ENCODE assay signal across 35 cellular contexts in the genomic region with DNA sequence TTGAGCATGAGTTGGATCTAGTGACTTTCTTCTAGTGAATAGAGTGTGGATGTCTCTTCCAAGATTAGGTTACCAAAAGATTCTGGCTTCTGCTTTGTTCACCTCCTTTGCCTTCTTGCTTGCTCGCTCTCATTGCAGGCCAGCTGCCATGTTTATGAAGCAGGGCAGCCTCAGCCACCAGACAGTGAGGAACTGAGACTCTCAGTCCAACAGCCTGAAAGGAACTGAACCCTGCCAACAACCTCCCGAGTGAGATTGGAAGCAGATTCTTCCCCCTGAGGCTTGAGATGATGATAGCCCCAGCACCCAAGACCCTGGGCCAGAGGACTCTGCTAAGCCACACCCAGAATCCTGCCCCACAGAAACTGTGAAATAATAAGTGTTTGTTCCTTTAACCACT. TPM values are rescaled to one million over a fixed set of nuclear protein-coding genes. Genes with fewer than 3 reads are reported as not detected.
"Had no signal": no experiment of that assay in that cellular context is flagged by ENCODE, and none has a peak within 500 bp of the region (broad histone marks: within the 10 kb centered on the region; RNA-seq: fewer than 3 reads in every experiment).

No MANE protein-coding gene starts in this region.

- H3K9me3 Mint-ChIP-seq: activated CD4-positive, alpha-beta T cell treated with anti-CD3 and anti-CD28 coated beads, Interleukin-2, amount 10 ng/mL, durations not matched to agents 7 days and 5 days; activated naive CD4-positive, alpha-beta T cell treated with anti-CD3 and anti-CD28 coated beads, Interleukin-2, amount 50 U/mL, for 24 hours; activated naive CD8-positive, alpha-beta T cell treated with anti-CD3 and anti-CD28 coated beads, Interleukin-2, amount 10 ng/mL, durations not matched to agents 7 days and 5 days; activated T-cell treated with anti-CD3 and anti-CD28 coated beads, Interleukin-2, amount 50 U/mL, for 4 hours; activated T-helper 17 cell treated with anti-CD3 and anti-CD28 coated beads, Interleukin-2, amount 50 U/mL, for 72 hours; T-helper 1 cell treated with Interleukin-12 subunit alpha and Interleukin-12 subunit beta and Interleukin-4 antibody, amounts not matched to agents 30 μg/mL and 1 μg/mL, for 36 hours; T-helper 2 cell treated with Interferon-gamma antibody and Interleukin-4, amounts not matched to agents 5 μg/mL and 100 μg/mL, for 36 hours; WTC11 had no signal

- H3K4me1 ChIP-seq: ascending aorta, SJCRH30 had no signal

- H3K4me1 Mint-ChIP-seq: activated CD4-positive, alpha-beta T cell treated with anti-CD3 and anti-CD28 coated beads, Interleukin-2, amount 10 ng/mL, durations not matched to agents 7 days and 5 days; activated naive CD8-positive, alpha-beta T cell treated with anti-CD3 and anti-CD28 coated beads, Interleukin-2, amount 10 ng/mL, durations not matched to agents 7 days and 5 days; activated T-helper 17 cell treated with anti-CD3 and anti-CD28 coated beads, Interleukin-2, amount 50 U/mL, for 72 hours had no signal

- DNase-seq: activated CD4-positive, alpha-beta T cell treated with anti-CD3 and anti-CD28 coated beads for 36 hours; activated CD4-positive, alpha-beta T cell treated with anti-CD3 and anti-CD28 coated beads, Interleukin-2, amount 10 ng/mL, durations not matched to agents 7 days and 5 days; activated CD4-positive, alpha-beta T cell treated with anti-CD3 and anti-CD28 coated beads, Interleukin-2, amount 50 U/mL, for 48 hours; activated CD8-positive, alpha-beta memory T cell treated with anti-CD3 and anti-CD28 coated beads, Interleukin-2, amount 50 U/mL, for 4 hours; activated CD8-positive, alpha-beta T cell treated with anti-CD3 and anti-CD28 coated beads, Interleukin-2, amount 10 ng/mL, durations not matched to agents 7 days and 5 days; activated effector memory CD4-positive, alpha-beta T cell treated with anti-CD3 and anti-CD28 coated beads, Interleukin-2, amount 50 U/mL, for 16 hours; activated naive CD4-positive, alpha-beta T cell; activated naive CD8-positive, alpha-beta T cell treated with anti-CD3 and anti-CD28 coated beads, Interleukin-2, amount 10 ng/mL, durations not matched to agents 7 days and 5 days; activated T-cell treated with anti-CD3 and anti-CD28 coated beads for 4 hours; activated T-cell treated with anti-CD3 and anti-CD28 coated beads, Interleukin-2, amount 50 U/mL, for 4 hours; amygdala; Karpas-422; KBM-7; NCI-H1092 treated with DMSO at 0.1 percent for 48 hours; NCI-H1417; NCI-H146; NCI-H187; NCI-H2029 treated with DMSO at 0.1 percent for 48 hours; NCI-H2107; NCI-H2171; NCI-H510A; NCI-H526; NCI-H748 treated with DMSO at 0.1 percent for 48 hours; SHP77; SJCRH30 had no signal

- H3K4me3 Mint-ChIP-seq: activated CD4-positive, alpha-beta T cell treated with anti-CD3 and anti-CD28 coated beads for 36 hours; activated CD4-positive, alpha-beta T cell treated with anti-CD3 and anti-CD28 coated beads, Interleukin-2, amount 10 ng/mL, durations not matched to agents 7 days and 5 days; activated CD8-positive, alpha-beta T cell treated with anti-CD3 and anti-CD28 coated beads, Interleukin-2, amount 10 ng/mL, durations not matched to agents 7 days and 5 days; activated naive CD4-positive, alpha-beta T cell treated with anti-CD3 and anti-CD28 coated beads, Interleukin-2, amount 50 U/mL, for 24 hours; activated naive CD8-positive, alpha-beta T cell treated with anti-CD3 and anti-CD28 coated beads, Interleukin-2, amount 10 ng/mL, durations not matched to agents 7 days and 5 days; activated T-cell treated with anti-CD3 and anti-CD28 coated beads, Interleukin-2, amount 50 U/mL, for 4 hours; activated T-helper 17 cell treated with anti-CD3 and anti-CD28 coated beads, Interleukin-2, amount 50 U/mL, for 72 hours; T-helper 1 cell treated with Interleukin-12 subunit alpha and Interleukin-12 subunit beta and Interleukin-4 antibody, amounts not matched to agents 30 μg/mL and 1 μg/mL, for 36 hours; T-helper 2 cell treated with Interferon-gamma antibody and Interleukin-4, amounts not matched to agents 5 μg/mL and 100 μg/mL, for 36 hours; WTC11 had no signal

- H3K4me3 ChIP-seq: ascending aorta, cardiac muscle cell, SJCRH30, SK-N-MC had no signal

- H3K27me3 ChIP-seq: ascending aorta, cardiac muscle cell, SJCRH30 had no signal

- H3K36me3 ChIP-seq: ascending aorta, cardiac muscle cell, SJCRH30 had no signal

- H3K27me3 Mint-ChIP-seq: activated naive CD4-positive, alpha-beta T cell treated with anti-CD3 and anti-CD28 coated beads, Interleukin-2, amount 50 U/mL, for 24 hours had no signal

- H3K36me3 Mint-ChIP-seq: activated naive CD4-positive, alpha-beta T cell treated with anti-CD3 and anti-CD28 coated beads, Interleukin-2, amount 50 U/mL, for 24 hours; activated naive CD8-positive, alpha-beta T cell treated with anti-CD3 and anti-CD28 coated beads, Interleukin-2, amount 10 ng/mL, durations not matched to agents 7 days and 5 days; WTC11 had no signal

- H3K27ac Mint-ChIP-seq: activated CD4-positive, alpha-beta T cell treated with anti-CD3 and anti-CD28 coated beads for 36 hours; activated CD4-positive, alpha-beta T cell treated with anti-CD3 and anti-CD28 coated beads, Interleukin-2, amount 10 ng/mL, durations not matched to agents 7 days and 5 days; activated CD8-positive, alpha-beta T cell treated with anti-CD3 and anti-CD28 coated beads, Interleukin-2, amount 10 ng/mL, durations not matched to agents 7 days and 5 days; activated naive CD4-positive, alpha-beta T cell treated with anti-CD3 and anti-CD28 coated beads, Interleukin-2, amount 50 U/mL, for 24 hours; activated naive CD8-positive, alpha-beta T cell treated with anti-CD3 and anti-CD28 coated beads, Interleukin-2, amount 10 ng/mL, durations not matched to agents 7 days and 5 days; activated T-helper 17 cell treated with anti-CD3 and anti-CD28 coated beads, Interleukin-2, amount 50 U/mL, for 72 hours; T-helper 1 cell treated with Interleukin-12 subunit alpha and Interleukin-12 subunit beta and Interleukin-4 antibody, amounts not matched to agents 30 μg/mL and 1 μg/mL, for 36 hours; T-helper 2 cell treated with Interferon-gamma antibody and Interleukin-4, amounts not matched to agents 5 μg/mL and 100 μg/mL, for 36 hours; WTC11 had no signal

- ATAC-seq: activated CD4-positive, alpha-beta T cell treated with anti-CD3 and anti-CD28 coated beads for 36 hours; activated CD4-positive, CD25-positive, alpha-beta regulatory T cell treated with anti-CD3 and anti-CD28 coated beads, Interleukin-2, amount 50 U/mL, for 24 hours; activated CD8-positive, alpha-beta T cell treated with anti-CD3 and anti-CD28 coated beads, Interleukin-2, amount 10 ng/mL, durations not matched to agents 7 days and 5 days; activated T-cell treated with anti-CD3 and anti-CD28 coated beads, Interleukin-2, amount 50 U/mL, for 4 hours; activated T-helper 17 cell treated with anti-CD3 and anti-CD28 coated beads, Interleukin-2, amount 50 U/mL, for 72 hours; Panc1; WTC11 had no signal

- H3K27ac ChIP-seq: ascending aorta, cardiac muscle cell, SJCRH30, SK-N-MC had no signal

- H3K9me3 ChIP-seq: ascending aorta, SJCRH30 had no signal

RNA-seq across cellular contexts. Expression of gene NOG, which starts 48.4 kb away (rescaled TPM):
- total RNA-seq: ascending aorta had no signal
